1 cellular context compared by ENCODE assay signal in genomic region chr7:2555121-2556052, GRCh38.
TF ChIP-seq lines count a peak whose summit lies in the region.

BRAT1 (minus strand) TSS chr7:2555524; CDS start chr7:2554431, 1,093 bp downstream.

TF ChIP-seq in GM12878, 131 proteins besides CTCF, POLR2A, EP300 and RAD21 (continued from another document):
- TF ChIP-seq, protein P1, sequence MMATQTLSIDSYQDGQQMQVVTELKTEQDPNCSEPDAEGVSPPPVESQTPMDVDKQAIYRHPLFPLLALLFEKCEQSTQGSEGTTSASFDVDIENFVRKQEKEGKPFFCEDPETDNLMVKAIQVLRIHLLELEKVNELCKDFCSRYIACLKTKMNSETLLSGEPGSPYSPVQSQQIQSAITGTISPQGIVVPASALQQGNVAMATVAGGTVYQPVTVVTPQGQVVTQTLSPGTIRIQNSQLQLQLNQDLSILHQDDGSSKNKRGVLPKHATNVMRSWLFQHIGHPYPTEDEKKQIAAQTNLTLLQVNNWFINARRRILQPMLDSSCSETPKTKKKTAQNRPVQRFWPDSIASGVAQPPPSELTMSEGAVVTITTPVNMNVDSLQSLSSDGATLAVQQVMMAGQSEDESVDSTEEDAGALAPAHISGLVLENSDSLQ (IDR thresholded peaks at IDR 0.05), result peak; percentile 28; the same call in 1 of the 2 replicates
- TF ChIP-seq, protein P2, sequence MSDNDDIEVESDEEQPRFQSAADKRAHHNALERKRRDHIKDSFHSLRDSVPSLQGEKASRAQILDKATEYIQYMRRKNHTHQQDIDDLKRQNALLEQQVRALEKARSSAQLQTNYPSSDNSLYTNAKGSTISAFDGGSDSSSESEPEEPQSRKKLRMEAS (IDR thresholded peaks at IDR 0.05; ENCODE audit: low read depth, low read length), result no peak
- TF ChIP-seq SIN3A (IDR thresholded peaks at IDR 0.05; ENCODE audit: low read depth, low read length) (peak; percentile 52; the same call in 1 of the 2 replicates), SKIL (IDR thresholded peaks at IDR 0.05; ENCODE audit: low read depth, poor library complexity, severe bottlenecking) (peak; percentile 81), CHD2 (IDR thresholded peaks at IDR 0.05; ENCODE audit: borderline replicate concordance, low read depth, low read length) (no peak), SP1 (IDR thresholded peaks at IDR 0.05; ENCODE audit: low read depth, low read length) (peak; percentile 27), EGR1 (IDR thresholded peaks at IDR 0.05; ENCODE audit: borderline replicate concordance in 1 of 2, low read depth in 2 of 2, low read length in 2 of 2) (0 out of 3 replicates have a peak, but pooled peaks of 1 of the 2 experiments have one; percentile 40), CBFB (IDR thresholded peaks at IDR 0.05; ENCODE audit: low read depth) (peak; percentile 56; the same call in 1 of the 2 replicates)
TF ChIP-seq in GM12878: peak in this region for 42.
